8 cellular contexts compared by ENCODE assay signal in genomic region chr3:115146418-115147328, GRCh38. TPM values are rescaled to one million over a fixed set of nuclear protein-coding genes. Genes with fewer than 3 reads are reported as not detected.
DNase-seq lines count a peak whose midpoint lies in the region; ATAC-seq, FAIRE-seq and TF ChIP-seq lines count a peak whose summit lies in the region.

Gene ZBTB20, minus strand, starts transcription at chr3:115147288.

- peak; percentile 20 for ATAC-seq in HG02623 (IDR thresholded peaks at IDR 0.05; ENCODE audit: unreplicated experiment)

- H3K27ac ChIP-seq in WERI-Rb-1 = peak within 1 kb of the TSS; percentile 97
- H3K27ac ChIP-seq in breast epithelium = peak within 1 kb of the TSS; percentile 95 to 99

- no peaks in the 10 kb centered on the region for H3K9me3 ChIP-seq in WERI-Rb-1 (ENCODE audit: severe bottlenecking)
- no peaks in the 10 kb centered on the region for H3K9me3 ChIP-seq in breast epithelium

- peak; percentile 64; the same call in 1 of the 2 replicates for TF ChIP-seq POLR2A in GM12891 (IDR thresholded peaks at IDR 0.05; ENCODE audit: low read depth, low read length)
- peak; percentile 40 for TF ChIP-seq POLR2A in breast epithelium (IDR thresholded peaks at IDR 0.05)

- H3K36me3 ChIP-seq in WERI-Rb-1 (peaks cover 3% of the 10 kb centered on the region; the same call in 1 of the 2 replicates), breast epithelium (no peaks in the 10 kb centered on the region)

- FAIRE-seq in GM12891 (lab: Jason Lieb, UNC) = peak; percentile 43

- intact Hi-C loops in breast epithelium (cut with DNase I; ENCODE audit: low total_unique reads) = no loop called here

- TF ChIP-seq CTCF in WERI-Rb-1 (IDR thresholded peaks at IDR 0.05; ENCODE audit: low read depth, low read length) = no peak
- no peak for TF ChIP-seq CTCF in breast epithelium (IDR thresholded peaks at IDR 0.05)

- DNase-seq in GM12891 (ENCODE audit: insufficient read length, low spot score) (peak; percentile 66), NCI-H1694 (lab: John Stamatoyannopoulos, UW) (peak; percentile 16), WERI-Rb-1 (peak; percentile 66), breast epithelium (ENCODE audit: low spot score in 2 of 2) (peak; percentile 62 to 65), inferior parietal cortex (ENCODE audit: extremely low spot score) (peak; percentile 22), DMS153 treated with DMSO at 0.1 percent for 48 hours (lab: John Stamatoyannopoulos, UW; ENCODE audit: unreplicated experiment) (no peak)
- DNase-seq in stimulated activated CD4-positive, alpha-beta T cell treated with anti-CD3 and anti-CD28 coated beads, Interleukin-12 subunit alpha, Interleukin-12 subunit beta, amount 100 ng/mL, for 24 hours (ENCODE audit: low read depth in 2 of 2) = peak; percentile 39 to 49

- no peaks in the 10 kb centered on the region for H3K27me3 ChIP-seq in WERI-Rb-1 (ENCODE audit: insufficient read depth, low read depth, severe bottlenecking)
- H3K27me3 ChIP-seq in breast epithelium = no peaks in the 10 kb centered on the region

- H3K4me3 ChIP-seq in WERI-Rb-1 (ENCODE audit: low read depth, low read length) = peak within 1 kb of the TSS; percentile 93
- H3K4me3 ChIP-seq in breast epithelium = peak within 1 kb of the TSS; percentile 71 to 86 (median 80)

- no peaks in the 10 kb centered on the region for H3K4me1 ChIP-seq in breast epithelium

TF ChIP-seq in GM12891, 5 proteins besides CTCF, POLR2A, EP300 and RAD21:
- TF ChIP-seq POLR2AphosphoS5 (IDR thresholded peaks at IDR 0.05; ENCODE audit: low read depth, low read length) (peak; percentile 51; the same call in 1 of the 2 replicates), TAF1 (IDR thresholded peaks at IDR 0.05; ENCODE audit: low read depth, low read length) (peak; percentile 57; the same call in 1 of the 2 replicates), POU2F2 (IDR thresholded peaks at IDR 0.05; ENCODE audit: low read depth, low read length) (peak; percentile 53; the same call in 1 of the 2 replicates), SPI1 (IDR thresholded peaks at IDR 0.05; ENCODE audit: low read depth, low read length) (no peak), PAX5 (IDR thresholded peaks at IDR 0.05; ENCODE audit: insufficient read depth, low read length, severe bottlenecking) (no peak)

RNA-seq across cellular contexts. Expression of gene ZBTB20, which starts in this region (rescaled TPM):
- polyA plus RNA-seq in GM12891 (2012; ENCODE audit: low read depth, missing spikeins) = 1.6 TPM
- 100 to 1,000 TPM in 2 of 3 donors, 10 to 100 TPM in 1; 62.9 to 150 (median 109) TPM for total RNA-seq in breast epithelium
